In genomic region chr19:48746738-48747575, GRCh38 we compare ENCODE assay signal across 8 cellular contexts.
DNase-seq lines count a peak whose midpoint lies in the region; ATAC-seq, FAIRE-seq and TF ChIP-seq lines count a peak whose summit lies in the region.

TSS of gene IZUMO1 (minus strand) at chr19:48746909. CDS start at chr19:48745859, 1,050 bp downstream.

- no peak for TF ChIP-seq CTCF in D721Med (IDR thresholded peaks at IDR 0.05; ENCODE audit: insufficient read depth, missing control alignments)

- H3K36me3 ChIP-seq in mucosa of stomach (ENCODE audit: control insufficient read depth, insufficient read depth, low read length) (no peaks in the 10 kb centered on the region), stomach smooth muscle (ENCODE audit: control insufficient read depth in 2 of 2, insufficient read depth in 2 of 2, low read length in 2 of 2) (no peaks in the 10 kb centered on the region)

- DNase-seq in D721Med (ENCODE audit: insufficient read length, low spot score) (peak; percentile 97), NCI-H1694 treated with DMSO at 0.1 percent for 48 hours (lab: John Stamatoyannopoulos, UW) (peak; percentile 76), activated T-cell treated with anti-CD3 and anti-CD28 coated beads for 48 hours (ENCODE audit: low read depth) (peak; percentile 45), fibroblast of peridontal ligament (ENCODE audit: extremely low read depth) (peak; percentile 78)

- H3K4me1 ChIP-seq in mucosa of stomach (ENCODE audit: control insufficient read depth, insufficient read depth, low read length) (peaks cover 32% of the 10 kb centered on the region), stomach smooth muscle (ENCODE audit: control insufficient read depth, insufficient read depth, low read length) (no peaks in the 10 kb centered on the region)

- H3K27me3 ChIP-seq in mucosa of stomach (ENCODE audit: control insufficient read depth, insufficient read depth, low read length) (peaks cover 22% of the 10 kb centered on the region), stomach smooth muscle (ENCODE audit: control insufficient read depth in 1 of 2, insufficient read depth in 2 of 2, low read length in 2 of 2) (peaks cover 38 to 39% of the 10 kb centered on the region in 2 donors)

- no peak for ATAC-seq in HG03095 (IDR thresholded peaks at IDR 0.05; ENCODE audit: unreplicated experiment)
- ATAC-seq in GM18520 (IDR thresholded peaks at IDR 0.05; ENCODE audit: unreplicated experiment), result no peak

- H3K4me3 ChIP-seq in mucosa of stomach (ENCODE audit: low read length) (no peak within 1 kb of the TSS), stomach smooth muscle (ENCODE audit: low read length in 2 of 2) (peak within 1 kb of the TSS; percentile 19 to 59)

- H3K9me3 ChIP-seq in mucosa of stomach (ENCODE audit: control insufficient read depth, low read length), result no peaks in the 10 kb centered on the region
- H3K9me3 ChIP-seq in stomach smooth muscle (ENCODE audit: control insufficient read depth in 2 of 2, low read length in 2 of 2), result no peaks in the 10 kb centered on the region

- FAIRE-seq in D721Med (lab: Jason Lieb, UNC), result no peak

- H3K9ac ChIP-seq in mucosa of stomach (ENCODE audit: low read length), result peak within 1 kb of the TSS; percentile 11
- no peak within 1 kb of the TSS for H3K9ac ChIP-seq in stomach smooth muscle (ENCODE audit: low read length in 2 of 2)

- H3K27ac ChIP-seq in stomach smooth muscle (ENCODE audit: low read length), result no peak within 1 kb of the TSS

Comparison
In these comparisons a context has a peak if more than half of its experiments do, and no peak if none do; other contexts are left out.
1. DNase-seq: peak in every context shown above with its lines; median percentile 97 in D721Med; 78 in fibroblast of peridontal ligament; 76 in NCI-H1694 treated with DMSO at 0.1 percent for 48 hours; 45 in activated T-cell treated with anti-CD3 and anti-CD28 coated beads for 48 hours.